In genomic region chr5:96788112-96788749, GRCh38 we compare ENCODE assay signal across 15 cellular contexts. TPM values are rescaled to one million over a fixed set of nuclear protein-coding genes. Genes with fewer than 3 reads are reported as not detected.
DNase-seq lines count a peak whose midpoint lies in the region; ATAC-seq and TF ChIP-seq lines count a peak whose summit lies in the region.
"Had no signal": no experiment of that assay in that cellular context is flagged by ENCODE, and none has a peak within 500 bp of the region (broad histone marks: within the 10 kb centered on the region; RNA-seq: fewer than 3 reads in every experiment).

No MANE protein-coding gene starts in this region.

- H3K4me1 Mint-ChIP-seq in activated naive CD4-positive, alpha-beta T cell treated with anti-CD3 and anti-CD28 coated beads, Interleukin-2, amount 10 ng/mL, durations not matched to agents 7 days and 5 days, result no peaks in the 10 kb centered on the region
- peaks cover 1% of the 10 kb centered on the region for H3K4me1 Mint-ChIP-seq in activated naive CD8-positive, alpha-beta T cell treated with anti-CD3 and anti-CD28 coated beads, Interleukin-2, amount 10 ng/mL, durations not matched to agents 7 days and 5 days
- peaks cover 11% of the 10 kb centered on the region for H3K4me1 Mint-ChIP-seq in type B pancreatic cell (ENCODE audit: unreplicated experiment)

- TF ChIP-seq CTCF in type B pancreatic cell (conservative IDR thresholded peaks at IDR 0.05), result no peak

- CTCF ChIA-PET in activated naive CD4-positive, alpha-beta T cell treated with anti-CD3 and anti-CD28 coated beads, Interleukin-2, amount 10 ng/mL, durations not matched to agents 7 days and 5 days (lab: Charles Lee), result no interaction called here

- no peaks in the 10 kb centered on the region for H3K9me3 Mint-ChIP-seq in activated naive CD4-positive, alpha-beta T cell treated with anti-CD3 and anti-CD28 coated beads, Interleukin-2, amount 10 ng/mL, durations not matched to agents 7 days and 5 days
- H3K9me3 Mint-ChIP-seq in activated naive CD8-positive, alpha-beta T cell treated with anti-CD3 and anti-CD28 coated beads, Interleukin-2, amount 10 ng/mL, durations not matched to agents 7 days and 5 days, result no peaks in the 10 kb centered on the region
- no peaks in the 10 kb centered on the region for H3K9me3 Mint-ChIP-seq in type B pancreatic cell

- POLR2A ChIA-PET in activated naive CD8-positive, alpha-beta T cell treated with anti-CD3 and anti-CD28 coated beads, Interleukin-2, amount 10 ng/mL, durations not matched to agents 7 days and 5 days (lab: Charles Lee), result no interaction called here

- H3K27ac Mint-ChIP-seq in activated naive CD4-positive, alpha-beta T cell treated with anti-CD3 and anti-CD28 coated beads, Interleukin-2, amount 10 ng/mL, durations not matched to agents 7 days and 5 days, result peak overlapping the region; percentile 19
- H3K27ac Mint-ChIP-seq in activated naive CD8-positive, alpha-beta T cell treated with anti-CD3 and anti-CD28 coated beads, Interleukin-2, amount 10 ng/mL, durations not matched to agents 7 days and 5 days, result peak overlapping the region; percentile 66
- H3K27ac Mint-ChIP-seq in type B pancreatic cell, result peak overlapping the region; percentile 75

- H3K27me3 Mint-ChIP-seq in activated naive CD4-positive, alpha-beta T cell treated with anti-CD3 and anti-CD28 coated beads, Interleukin-2, amount 10 ng/mL, durations not matched to agents 7 days and 5 days, result no peaks in the 10 kb centered on the region
- no peaks in the 10 kb centered on the region for H3K27me3 Mint-ChIP-seq in activated naive CD8-positive, alpha-beta T cell treated with anti-CD3 and anti-CD28 coated beads, Interleukin-2, amount 10 ng/mL, durations not matched to agents 7 days and 5 days
- H3K27me3 Mint-ChIP-seq in type B pancreatic cell, result no peaks in the 10 kb centered on the region

- no peak overlapping the region for H3K4me3 Mint-ChIP-seq in activated naive CD4-positive, alpha-beta T cell treated with anti-CD3 and anti-CD28 coated beads, Interleukin-2, amount 10 ng/mL, durations not matched to agents 7 days and 5 days
- H3K4me3 Mint-ChIP-seq in activated naive CD8-positive, alpha-beta T cell treated with anti-CD3 and anti-CD28 coated beads, Interleukin-2, amount 10 ng/mL, durations not matched to agents 7 days and 5 days, result no peak overlapping the region
- no peak overlapping the region for H3K4me3 Mint-ChIP-seq in type B pancreatic cell

- ATAC-seq in activated naive CD8-positive, alpha-beta T cell treated with anti-CD3 and anti-CD28 coated beads, Interleukin-2, amount 10 ng/mL, durations not matched to agents 7 days and 5 days (ENCODE audit: low read depth), result no peak
- ATAC-seq in GM21360 (IDR thresholded peaks at IDR 0.05; ENCODE audit: unreplicated experiment) (no peak), GM21515 (IDR thresholded peaks at IDR 0.05; ENCODE audit: unreplicated experiment) (no peak)

- H3K36me3 Mint-ChIP-seq in activated naive CD4-positive, alpha-beta T cell treated with anti-CD3 and anti-CD28 coated beads, Interleukin-2, amount 10 ng/mL, durations not matched to agents 7 days and 5 days, result peaks cover 66% of the 10 kb centered on the region
- peaks cover 44% of the 10 kb centered on the region for H3K36me3 Mint-ChIP-seq in activated naive CD8-positive, alpha-beta T cell treated with anti-CD3 and anti-CD28 coated beads, Interleukin-2, amount 10 ng/mL, durations not matched to agents 7 days and 5 days
- H3K36me3 Mint-ChIP-seq in type B pancreatic cell, result peaks cover 49% of the 10 kb centered on the region

- DNase-seq in activated naive CD4-positive, alpha-beta T cell treated with anti-CD3 and anti-CD28 coated beads, Interleukin-2, amount 10 ng/mL, durations not matched to agents 7 days and 5 days, result no peak
- DNase-seq in activated naive CD4-positive, alpha-beta T cell treated with anti-CD3 and anti-CD28 coated beads, Interleukin-2, amount 50 U/mL, for 16 hours, result no peak
- no peak for DNase-seq in activated naive CD8-positive, alpha-beta T cell treated with anti-CD3 and anti-CD28 coated beads, Interleukin-2, amount 10 ng/mL, durations not matched to agents 7 days and 5 days
- peak; percentile 43 for DNase-seq in kidney tubule cell (ENCODE audit: low spot score)
- no peak for DNase-seq in type B pancreatic cell (ENCODE audit: extremely low spot score, unreplicated experiment)
- DNase-seq in stimulated activated CD4-positive, alpha-beta T cell treated with anti-CD3 and anti-CD28 coated beads, Interleukin-4, amount 100 ng/mL, for 4 hours, result no peak
- DNase-seq: activated CD4-positive, CD25-positive, alpha-beta regulatory T cell; activated effector memory CD4-positive, alpha-beta T cell treated with Interleukin-2 at 50 U/mL for 16 hours; cortex of kidney; GOT3; MV-4-11; NCI-H524 treated with DMSO at 0.1 percent for 48 hours; occipital lobe had no signal

RNA-seq across cellular contexts. Expression of gene ERAP1, which starts 19.5 kb away (rescaled TPM):
- 100 to 1,000 TPM; 134 to 139 TPM for total RNA-seq in activated naive CD8-positive, alpha-beta T cell treated with anti-CD3 and anti-CD28 coated beads, Interleukin-2, amount 10 ng/mL, durations not matched to agents 7 days and 5 days
- 52.7 and 54.9 TPM in 2 replicates for total RNA-seq in type B pancreatic cell (ENCODE audit: low replicate concordance)

Comparison
In these comparisons a context has a peak if more than half of its experiments do, and no peak if none do; other contexts are left out.
1. H3K27ac Mint-ChIP-seq: peak in every context shown above with its lines; median percentile 75 in type B pancreatic cell; 66 in activated naive CD8-positive, alpha-beta T cell treated with anti-CD3 and anti-CD28 coated beads, Interleukin-2, amount 10 ng/mL, durations not matched to agents 7 days and 5 days; 19 in activated naive CD4-positive, alpha-beta T cell treated with anti-CD3 and anti-CD28 coated beads, Interleukin-2, amount 10 ng/mL, durations not matched to agents 7 days and 5 days.